In the genomic region with DNA sequence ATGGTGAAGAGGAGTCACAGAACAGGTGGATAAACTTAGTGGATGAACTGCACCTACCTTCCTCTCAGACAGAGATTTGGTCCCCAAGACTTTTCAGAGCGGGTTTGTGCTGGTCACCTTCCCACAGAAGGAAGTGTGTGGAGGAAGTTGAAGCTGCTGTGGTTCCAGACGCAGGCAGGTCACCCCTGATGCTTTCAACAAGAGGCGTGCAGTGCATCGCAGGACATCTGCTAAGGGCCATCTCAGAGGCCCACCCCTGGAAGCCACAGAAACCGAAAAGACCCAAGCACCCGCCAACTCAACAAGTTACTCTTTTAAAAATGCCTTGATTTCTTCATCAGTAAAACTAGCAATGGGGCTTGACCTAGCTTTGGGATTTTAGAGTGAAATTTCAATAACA, we compare ENCODE assay signal across 18 cellular contexts. TPM values are rescaled to one million over a fixed set of nuclear protein-coding genes. Genes with fewer than 3 reads are reported as not detected.
A peak's percentile ranks its signal among the peaks of the same experiment; 100 is the strongest.
DNase-seq lines count a peak whose midpoint lies in the region; ATAC-seq, FAIRE-seq and TF ChIP-seq lines count a peak whose summit lies in the region.
"Had no signal": no experiment of that assay in that cellular context is flagged by ENCODE, and none has a peak within 500 bp of the region (broad histone marks: within the 10 kb centered on the region; RNA-seq: fewer than 3 reads in every experiment).

No MANE protein-coding gene starts in this region.

- CTCF ChIA-PET in PC-3 (lab: Charles Lee): no interaction called here
- CTCF ChIA-PET in activated CD4-positive, alpha-beta T cell treated with anti-CD3 and anti-CD28 coated beads for 36 hours (lab: Charles Lee): interaction anchor here (1.1 kb wide), 1 partner anchor 28 kb away, joined by 3 read pairs; a partner anchor contains a TSS

- no peak for FAIRE-seq in kidney (lab: Jason Lieb, UNC)
- FAIRE-seq: D721Med had no signal

- H3K36me3 ChIP-seq in kidney (ENCODE audit: control insufficient read depth in 1 of 2, insufficient read depth in 2 of 2, low read length in 2 of 2) (peaks cover 0 to 4% of the 10 kb centered on the region in 2 donors), thymus (ENCODE audit: control insufficient read depth, insufficient read depth) (peaks cover 59% of the 10 kb centered on the region), PC-3 (ENCODE audit: low read depth, low read length) (no peaks in the 10 kb centered on the region)

- WGBS in thymus: 49% methylated on average over 6 of the region's 6 CpGs

- H3K27ac ChIP-seq in kidney (ENCODE audit: low read depth in 2 of 2, low read length in 2 of 2): no peak overlapping the region
- H3K27ac ChIP-seq in thymus (ENCODE audit: low read depth): peak overlapping the region; percentile 31
- no peak overlapping the region for H3K27ac ChIP-seq in PC-3 (ENCODE audit: low read length)
- H3K27ac ChIP-seq: heart left ventricle, HL-60 had no signal

- H2AFZ ChIP-seq in PC-3 (ENCODE audit: low read length): no peak overlapping the region

- peaks cover 44% of the 10 kb centered on the region for H3K4me1 Mint-ChIP-seq in activated T-cell treated with anti-CD3 and anti-CD28 coated beads, Interleukin-2, amount 50 U/mL, for 24 hours (ENCODE audit: low read depth)
- peaks cover 24% of the 10 kb centered on the region for H3K4me1 Mint-ChIP-seq in activated T-helper 1 cell treated with anti-CD3 and anti-CD28 coated beads, Interleukin-12 subunit alpha, Interleukin-12 subunit beta, Interleukin-2, Interleukin-4 antibody, amounts not matched to agents 30 ng/mL and 10 ng/mL and 1 ng/mL, durations not matched to agents 14 hours and 24 hours and 36 hours (ENCODE audit: low read depth)
- H3K4me1 Mint-ChIP-seq in HFFc6 (ENCODE audit: low read depth): no peaks in the 10 kb centered on the region
- H3K4me1 Mint-ChIP-seq in activated CD4-positive, alpha-beta T cell treated with anti-CD3 and anti-CD28 coated beads for 36 hours: peaks cover 48% of the 10 kb centered on the region

- POLR2A ChIA-PET in PC-3 (lab: Charles Lee; ENCODE audit: unreplicated experiment): interaction anchor here (0.5 kb wide), 1 partner anchor 43 kb away, joined by 4 read pairs; a partner anchor contains a TSS
- POLR2A ChIA-PET in activated CD4-positive, alpha-beta T cell treated with anti-CD3 and anti-CD28 coated beads for 36 hours (lab: Charles Lee): no interaction called here

- intact Hi-C loops in activated T-helper 1 cell treated with anti-CD3 and anti-CD28 coated beads, Interleukin-12 subunit alpha, Interleukin-12 subunit beta, Interleukin-2, Interleukin-4 antibody, amounts not matched to agents 30 ng/mL and 10 ng/mL and 1 ng/mL, durations not matched to agents 14 hours and 24 hours and 36 hours (cut with micrococcal nuclease): no loop called here
- intact Hi-C loops in kidney (cut with DNase I): no loop called here
- intact Hi-C loops in PC-3 (cut with micrococcal nuclease): no loop called here
- intact Hi-C loops in activated CD4-positive, alpha-beta T cell treated with anti-CD3 and anti-CD28 coated beads for 36 hours (cut with DNase I, micrococcal nuclease): no loop called here

- H3K79me2 ChIP-seq in PC-3 (ENCODE audit: low read length): no peaks in the 10 kb centered on the region

- DNase-seq in activated T-cell treated with anti-CD3 and anti-CD28 coated beads, Interleukin-2, amount 50 U/mL, for 24 hours: no peak
- DNase-seq in activated T-cell treated with anti-CD3 and anti-CD28 coated beads, Interleukin-2, amount 50 U/mL, for 1 hour: no peak
- no peak for DNase-seq in activated T-helper 1 cell treated with anti-CD3 and anti-CD28 coated beads, Interleukin-12 subunit alpha, Interleukin-12 subunit beta, Interleukin-2, Interleukin-4 antibody, amounts not matched to agents 30 ng/mL and 10 ng/mL and 1 ng/mL, durations not matched to agents 14 hours and 24 hours and 36 hours (ENCODE audit: low spot score)
- DNase-seq in kidney: peak; percentile 40
- DNase-seq in PC-3: no peak
- DNase-seq in HFFc6: no peak
- no peak for DNase-seq in activated CD4-positive, alpha-beta T cell treated with anti-CD3 and anti-CD28 coated beads for 36 hours
- DNase-seq: ACHN, heart left ventricle, kidney glomerular epithelial cell, NCI-H446 had no signal

- H3K4me2 ChIP-seq in PC-3 (ENCODE audit: low read length): no peak overlapping the region

- H3K4me3 ChIP-seq in kidney (ENCODE audit: low read length in 2 of 2) (no peak overlapping the region), thymus (ENCODE audit: low read length) (no peak overlapping the region), PC-3 (ENCODE audit: low read length) (no peak overlapping the region)
- H3K4me3 ChIP-seq: heart left ventricle had no signal

- no TSS peak for BruUV-seq in PC-3 (replicated peaks; lab: Mats Ljungman, UMichigan)

- no peaks in the 10 kb centered on the region for H4K20me1 ChIP-seq in PC-3 (ENCODE audit: low read length)

- H3K9me3 Mint-ChIP-seq in activated T-cell treated with anti-CD3 and anti-CD28 coated beads, Interleukin-2, amount 50 U/mL, for 24 hours: no peaks in the 10 kb centered on the region
- H3K9me3 Mint-ChIP-seq in activated T-helper 1 cell treated with anti-CD3 and anti-CD28 coated beads, Interleukin-12 subunit alpha, Interleukin-12 subunit beta, Interleukin-2, Interleukin-4 antibody, amounts not matched to agents 30 ng/mL and 10 ng/mL and 1 ng/mL, durations not matched to agents 14 hours and 24 hours and 36 hours: no peaks in the 10 kb centered on the region
- no peaks in the 10 kb centered on the region for H3K9me3 Mint-ChIP-seq in HFFc6
- H3K9me3 Mint-ChIP-seq in activated CD4-positive, alpha-beta T cell treated with anti-CD3 and anti-CD28 coated beads for 36 hours (ENCODE audit: low read depth): no peaks in the 10 kb centered on the region

- no peaks in the 10 kb centered on the region for H3K27me3 ChIP-seq in thymus (ENCODE audit: control insufficient read depth, insufficient read depth)
- H3K27me3 ChIP-seq in PC-3 (ENCODE audit: low read length): no peaks in the 10 kb centered on the region
- H3K27me3 ChIP-seq: heart left ventricle had no signal

- H3K9ac ChIP-seq in kidney (ENCODE audit: low read length in 2 of 2) (no peak overlapping the region), PC-3 (ENCODE audit: low read length) (no peak overlapping the region)

- no peak overlapping the region for H3K4me3 Mint-ChIP-seq in activated T-cell treated with anti-CD3 and anti-CD28 coated beads, Interleukin-2, amount 50 U/mL, for 24 hours
- H3K4me3 Mint-ChIP-seq in activated T-helper 1 cell treated with anti-CD3 and anti-CD28 coated beads, Interleukin-12 subunit alpha, Interleukin-12 subunit beta, Interleukin-2, Interleukin-4 antibody, amounts not matched to agents 30 ng/mL and 10 ng/mL and 1 ng/mL, durations not matched to agents 14 hours and 24 hours and 36 hours: no peak overlapping the region
- no peak overlapping the region for H3K4me3 Mint-ChIP-seq in HFFc6
- H3K4me3 Mint-ChIP-seq in activated CD4-positive, alpha-beta T cell treated with anti-CD3 and anti-CD28 coated beads for 36 hours: no peak overlapping the region

- peaks cover 10 to 18% of the 10 kb centered on the region in 2 donors for H3K4me1 ChIP-seq in kidney (ENCODE audit: control insufficient read depth in 1 of 2, insufficient read depth in 1 of 2, low read depth in 1 of 2, low read length in 2 of 2)
- no peaks in the 10 kb centered on the region for H3K4me1 ChIP-seq in thymus (ENCODE audit: control insufficient read depth, insufficient read depth, low read length)
- peaks cover 5% of the 10 kb centered on the region; the same call in 1 of the 2 replicates for H3K4me1 ChIP-seq in PC-3 (ENCODE audit: insufficient read depth, low read length)

- peak overlapping the region; percentile 71 for H3K27ac Mint-ChIP-seq in activated T-cell treated with anti-CD3 and anti-CD28 coated beads, Interleukin-2, amount 50 U/mL, for 24 hours
- H3K27ac Mint-ChIP-seq in activated T-helper 1 cell treated with anti-CD3 and anti-CD28 coated beads, Interleukin-12 subunit alpha, Interleukin-12 subunit beta, Interleukin-2, Interleukin-4 antibody, amounts not matched to agents 30 ng/mL and 10 ng/mL and 1 ng/mL, durations not matched to agents 14 hours and 24 hours and 36 hours: peak overlapping the region; percentile 11
- no peak overlapping the region for H3K27ac Mint-ChIP-seq in HFFc6
- H3K27ac Mint-ChIP-seq in activated CD4-positive, alpha-beta T cell treated with anti-CD3 and anti-CD28 coated beads for 36 hours: no peak overlapping the region

- peaks cover 88% of the 10 kb centered on the region for H3K36me3 Mint-ChIP-seq in activated T-cell treated with anti-CD3 and anti-CD28 coated beads, Interleukin-2, amount 50 U/mL, for 24 hours (ENCODE audit: low read depth)
- H3K36me3 Mint-ChIP-seq in activated T-helper 1 cell treated with anti-CD3 and anti-CD28 coated beads, Interleukin-12 subunit alpha, Interleukin-12 subunit beta, Interleukin-2, Interleukin-4 antibody, amounts not matched to agents 30 ng/mL and 10 ng/mL and 1 ng/mL, durations not matched to agents 14 hours and 24 hours and 36 hours (ENCODE audit: low read depth): peaks cover 12% of the 10 kb centered on the region
- H3K36me3 Mint-ChIP-seq in HFFc6 (ENCODE audit: low read depth): peaks cover 8% of the 10 kb centered on the region; the same call in 1 of the 2 replicates
- H3K36me3 Mint-ChIP-seq in activated CD4-positive, alpha-beta T cell treated with anti-CD3 and anti-CD28 coated beads for 36 hours (ENCODE audit: low read depth): peaks cover 15% of the 10 kb centered on the region

- H3K9me2 ChIP-seq in PC-3 (replicated peaks; ENCODE audit: low read length): no peaks in the 10 kb centered on the region

- no peaks in the 10 kb centered on the region for H3K9me3 ChIP-seq in kidney (ENCODE audit: control insufficient read depth in 1 of 2, low read length in 2 of 2)
- no peaks in the 10 kb centered on the region for H3K9me3 ChIP-seq in thymus (ENCODE audit: control insufficient read depth)
- no peaks in the 10 kb centered on the region for H3K9me3 ChIP-seq in PC-3 (ENCODE audit: low read length)
- H3K9me3 ChIP-seq: heart left ventricle had no signal

- ATAC-seq in PC-3: no peak
- ATAC-seq in activated CD4-positive, alpha-beta T cell treated with anti-CD3 and anti-CD28 coated beads for 36 hours: no peak
- ATAC-seq: SK-N-SH treated with all-trans-retinoic acid at 6 μM for 48 hours had no signal

- no peaks in the 10 kb centered on the region for H3F3A ChIP-seq in PC-3 (ENCODE audit: low read length, unreplicated experiment)

- TF ChIP-seq CTCF in kidney (IDR thresholded peaks at IDR 0.05; ENCODE audit: borderline replicate concordance, extremely low read depth, insufficient read depth): no peak
- TF ChIP-seq CTCF in PC-3 (conservative IDR thresholded peaks at IDR 0.05; ENCODE audit: low read depth, low read length): no peak
- no peak for TF ChIP-seq CTCF in HFFc6 (IDR thresholded peaks at IDR 0.05)

- H3K27me3 Mint-ChIP-seq in activated T-cell treated with anti-CD3 and anti-CD28 coated beads, Interleukin-2, amount 50 U/mL, for 24 hours: no peaks in the 10 kb centered on the region
- H3K27me3 Mint-ChIP-seq in activated T-helper 1 cell treated with anti-CD3 and anti-CD28 coated beads, Interleukin-12 subunit alpha, Interleukin-12 subunit beta, Interleukin-2, Interleukin-4 antibody, amounts not matched to agents 30 ng/mL and 10 ng/mL and 1 ng/mL, durations not matched to agents 14 hours and 24 hours and 36 hours (ENCODE audit: insufficient read depth): no peaks in the 10 kb centered on the region
- H3K27me3 Mint-ChIP-seq in HFFc6 (ENCODE audit: insufficient read depth): peaks cover 3% of the 10 kb centered on the region
- H3K27me3 Mint-ChIP-seq in activated CD4-positive, alpha-beta T cell treated with anti-CD3 and anti-CD28 coated beads for 36 hours: no peaks in the 10 kb centered on the region

RNA-seq across cellular contexts. Expression of a gene that starts 1.0 kb away (rescaled TPM):
- total RNA-seq in activated T-helper 1 cell treated with anti-CD3 and anti-CD28 coated beads, Interleukin-12 subunit alpha, Interleukin-12 subunit beta, Interleukin-2, Interleukin-4 antibody, amounts not matched to agents 30 ng/mL and 10 ng/mL and 1 ng/mL, durations not matched to agents 14 hours and 24 hours and 36 hours: not detected in 2 replicates
- total RNA-seq in kidney: 8.4 TPM
- polyA plus RNA-seq in kidney (ENCODE audit: insufficient read depth, low read depth, low replicate concordance): 60.0 TPM
- polyA plus RNA-seq in thymus: 20.3 TPM
- 2.9 and 4.3 TPM in 2 replicates for total RNA-seq in PC-3 (2014; rRNA removed)
- total RNA-seq in HFFc6 (2021; fragmentation: NEBNext Ultra II Directional; extraction: Animal tissue kit (Norgen Biotek cat#: 25700)): not detected
- total RNA-seq in activated CD4-positive, alpha-beta T cell treated with anti-CD3 and anti-CD28 coated beads for 36 hours: not detected
- total RNA-seq: epithelial cell of proximal tubule, heart left ventricle, pulmonary artery endothelial cell, temporal lobe had no signal

RNA-seq across cellular contexts. Expression of a gene that starts 28.6 kb away (rescaled TPM):
- total RNA-seq in activated T-helper 1 cell treated with anti-CD3 and anti-CD28 coated beads, Interleukin-12 subunit alpha, Interleukin-12 subunit beta, Interleukin-2, Interleukin-4 antibody, amounts not matched to agents 30 ng/mL and 10 ng/mL and 1 ng/mL, durations not matched to agents 14 hours and 24 hours and 36 hours: 5.7 and 6.0 TPM in 2 replicates
- total RNA-seq in kidney (18.3 TPM), PC-3 (2014; rRNA removed) (20.6 and 27.0 TPM in 2 replicates)
- polyA plus RNA-seq in kidney (ENCODE audit: insufficient read depth, low read depth, low replicate concordance) (21.7 TPM), thymus (8.8 TPM)
- total RNA-seq in HFFc6 (2021; fragmentation: NEBNext Ultra II Directional; extraction: Animal tissue kit (Norgen Biotek cat#: 25700)): 1 to 10 TPM; 3.5 to 5.7 (median 5.0) TPM
- total RNA-seq in activated CD4-positive, alpha-beta T cell treated with anti-CD3 and anti-CD28 coated beads for 36 hours: 1 to 10 TPM; 3.7 to 5.3 TPM

RNA-seq across cellular contexts. Expression of a gene that starts 29.3 kb away (rescaled TPM):
- total RNA-seq in activated T-helper 1 cell treated with anti-CD3 and anti-CD28 coated beads, Interleukin-12 subunit alpha, Interleukin-12 subunit beta, Interleukin-2, Interleukin-4 antibody, amounts not matched to agents 30 ng/mL and 10 ng/mL and 1 ng/mL, durations not matched to agents 14 hours and 24 hours and 36 hours: 50.7 and 51.3 TPM in 2 replicates
- total RNA-seq in kidney: 70.4 TPM
- polyA plus RNA-seq in kidney (ENCODE audit: insufficient read depth, low read depth, low replicate concordance): 41.0 TPM
- polyA plus RNA-seq in thymus: 55.1 TPM
- total RNA-seq in PC-3 (2014; rRNA removed): 44.0 and 50.3 TPM in 2 replicates
- total RNA-seq in HFFc6 (2021; fragmentation: NEBNext Ultra II Directional; extraction: Animal tissue kit (Norgen Biotek cat#: 25700)): 10 to 100 TPM; 51.9 to 63.3 (median 59.2) TPM
- total RNA-seq in activated CD4-positive, alpha-beta T cell treated with anti-CD3 and anti-CD28 coated beads for 36 hours: 10 to 100 TPM; 37.6 to 66.1 TPM

RNA-seq across cellular contexts. Expression of a gene that starts 43.1 kb away (rescaled TPM):
- 14.3 and 17.8 TPM in 2 replicates for total RNA-seq in activated T-helper 1 cell treated with anti-CD3 and anti-CD28 coated beads, Interleukin-12 subunit alpha, Interleukin-12 subunit beta, Interleukin-2, Interleukin-4 antibody, amounts not matched to agents 30 ng/mL and 10 ng/mL and 1 ng/mL, durations not matched to agents 14 hours and 24 hours and 36 hours
- 15.0 TPM for total RNA-seq in kidney
- polyA plus RNA-seq in kidney (ENCODE audit: insufficient read depth, low read depth, low replicate concordance): 13.6 TPM
- 9.5 TPM for polyA plus RNA-seq in thymus
- total RNA-seq in PC-3 (2014; rRNA removed): 19.5 and 28.1 TPM in 2 replicates
- 10 to 100 TPM; 14.1 to 22.7 (median 18.0) TPM for total RNA-seq in HFFc6 (2021; fragmentation: NEBNext Ultra II Directional; extraction: Animal tissue kit (Norgen Biotek cat#: 25700))
- total RNA-seq in activated CD4-positive, alpha-beta T cell treated with anti-CD3 and anti-CD28 coated beads for 36 hours: 10 to 100 TPM; 18.2 to 24.9 TPM

Comparison
In these comparisons a context has a peak if more than half of its experiments do, and no peak if none do; other contexts are left out.
1. H3K27ac Mint-ChIP-seq: peak in activated T-cell treated with anti-CD3 and anti-CD28 coated beads, Interleukin-2, amount 50 U/mL, for 24 hours (single experiment) and activated T-helper 1 cell treated with anti-CD3 and anti-CD28 coated beads, Interleukin-12 subunit alpha, Interleukin-12 subunit beta, Interleukin-2, Interleukin-4 antibody, amounts not matched to agents 30 ng/mL and 10 ng/mL and 1 ng/mL, durations not matched to agents 14 hours and 24 hours and 36 hours (single experiment); none in HFFc6 (single experiment) and activated CD4-positive, alpha-beta T cell treated with anti-CD3 and anti-CD28 coated beads for 36 hours (single experiment).